Comparison of ENCODE assay signal across 1 cellular context in the genomic region with DNA sequence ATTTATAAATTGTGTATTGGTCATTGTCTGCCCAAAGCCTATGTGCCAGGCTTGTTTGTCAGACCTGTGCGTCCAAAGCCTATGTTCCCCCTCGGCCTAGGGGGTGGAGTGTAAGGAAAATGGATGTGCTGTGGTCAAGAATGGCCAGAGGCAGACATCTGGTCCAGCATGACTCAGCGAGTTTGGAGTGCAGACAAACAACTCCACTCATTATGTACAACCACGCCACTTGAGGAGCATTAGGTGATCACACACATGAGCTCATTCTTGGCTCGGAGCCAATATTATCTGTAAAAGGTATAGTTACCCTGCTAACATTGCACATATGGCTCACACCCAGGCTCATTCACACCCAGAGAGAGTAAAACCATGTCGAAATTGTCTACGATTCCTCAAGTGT.
TF ChIP-seq lines count a peak whose summit lies in the region.

No MANE protein-coding gene starts in this region.

TF ChIP-seq in HEK293, 187 proteins besides CTCF, POLR2A, EP300 and RAD21 (continued from another document and continues in another):
- TF ChIP-seq, protein P1, sequence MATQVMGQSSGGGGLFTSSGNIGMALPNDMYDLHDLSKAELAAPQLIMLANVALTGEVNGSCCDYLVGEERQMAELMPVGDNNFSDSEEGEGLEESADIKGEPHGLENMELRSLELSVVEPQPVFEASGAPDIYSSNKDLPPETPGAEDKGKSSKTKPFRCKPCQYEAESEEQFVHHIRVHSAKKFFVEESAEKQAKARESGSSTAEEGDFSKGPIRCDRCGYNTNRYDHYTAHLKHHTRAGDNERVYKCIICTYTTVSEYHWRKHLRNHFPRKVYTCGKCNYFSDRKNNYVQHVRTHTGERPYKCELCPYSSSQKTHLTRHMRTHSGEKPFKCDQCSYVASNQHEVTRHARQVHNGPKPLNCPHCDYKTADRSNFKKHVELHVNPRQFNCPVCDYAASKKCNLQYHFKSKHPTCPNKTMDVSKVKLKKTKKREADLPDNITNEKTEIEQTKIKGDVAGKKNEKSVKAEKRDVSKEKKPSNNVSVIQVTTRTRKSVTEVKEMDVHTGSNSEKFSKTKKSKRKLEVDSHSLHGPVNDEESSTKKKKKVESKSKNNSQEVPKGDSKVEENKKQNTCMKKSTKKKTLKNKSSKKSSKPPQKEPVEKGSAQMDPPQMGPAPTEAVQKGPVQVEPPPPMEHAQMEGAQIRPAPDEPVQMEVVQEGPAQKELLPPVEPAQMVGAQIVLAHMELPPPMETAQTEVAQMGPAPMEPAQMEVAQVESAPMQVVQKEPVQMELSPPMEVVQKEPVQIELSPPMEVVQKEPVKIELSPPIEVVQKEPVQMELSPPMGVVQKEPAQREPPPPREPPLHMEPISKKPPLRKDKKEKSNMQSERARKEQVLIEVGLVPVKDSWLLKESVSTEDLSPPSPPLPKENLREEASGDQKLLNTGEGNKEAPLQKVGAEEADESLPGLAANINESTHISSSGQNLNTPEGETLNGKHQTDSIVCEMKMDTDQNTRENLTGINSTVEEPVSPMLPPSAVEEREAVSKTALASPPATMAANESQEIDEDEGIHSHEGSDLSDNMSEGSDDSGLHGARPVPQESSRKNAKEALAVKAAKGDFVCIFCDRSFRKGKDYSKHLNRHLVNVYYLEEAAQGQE (tag by site-specific recombination; IDR thresholded peaks at IDR 0.05) = peak; percentile 76
- TF ChIP-seq ZFP3 (tag by site-specific recombination; IDR thresholded peaks at IDR 0.05; ENCODE audit: low read depth) (no peak), ZNF692 (tag by site-specific recombination; IDR thresholded peaks at IDR 0.05) (peak; percentile 94), ZNF311 (tag by site-specific recombination; IDR thresholded peaks at IDR 0.05; ENCODE audit: borderline replicate concordance) (peak; percentile 99), KLF10 (tag by site-specific recombination; IDR thresholded peaks at IDR 0.05) (peak; percentile 98), SP3 (tag by site-specific recombination; IDR thresholded peaks at IDR 0.05) (peak; percentile 61), ZNF148 (tag by site-specific recombination; IDR thresholded peaks at IDR 0.05; ENCODE audit: borderline replicate concordance) (peak; percentile 88), ZBTB20 (tag by site-specific recombination; IDR thresholded peaks at IDR 0.05) (peak; percentile 25; the same call in 1 of the 2 replicates), TSHZ1 (tag by site-specific recombination; IDR thresholded peaks at IDR 0.05; ENCODE audit: borderline replicate concordance) (peak; percentile 98), PBX3 (CRISPR knock-in tag; IDR thresholded peaks at IDR 0.05) (no peak), ZNF121 (tag by site-specific recombination; IDR thresholded peaks at IDR 0.05) (no peak), HOXA7 (CRISPR knock-in tag; IDR thresholded peaks at IDR 0.05; ENCODE audit: borderline replicate concordance) (no peak), ZFP41 (tag by site-specific recombination; IDR thresholded peaks at IDR 0.05; ENCODE audit: borderline replicate concordance) (no peak), ZFP37 (tag by site-specific recombination; IDR thresholded peaks at IDR 0.05) (peak; percentile 92), GLI4 (tag by site-specific recombination; IDR thresholded peaks at IDR 0.05) (0 out of 2 replicates have a peak, but pooled peaks have one; percentile 65), ZXDB (tag by site-specific recombination; IDR thresholded peaks at IDR 0.05) (peak; percentile 95), ZNF664 (tag by site-specific recombination; IDR thresholded peaks at IDR 0.05) (0 out of 2 replicates have a peak, but pooled peaks have one; percentile 61), ZNF549 (tag by site-specific recombination; IDR thresholded peaks at IDR 0.05) (peak; percentile 93), ZNF23 (tag by site-specific recombination; IDR thresholded peaks at IDR 0.05; ENCODE audit: borderline replicate concordance) (no peak), ZNF350 (tag by site-specific recombination; IDR thresholded peaks at IDR 0.05) (peak; percentile 98), ZNF366 (tag by site-specific recombination; conservative IDR thresholded peaks at IDR 0.05) (peak; percentile 91), KLF8 (tag by site-specific recombination; IDR thresholded peaks at IDR 0.05) (peak; percentile 94), ZNF658 (tag by site-specific recombination; IDR thresholded peaks at IDR 0.05) (no peak), ZNF155 (tag by site-specific recombination; IDR thresholded peaks at IDR 0.05) (no peak), PATZ1 (tag by site-specific recombination; IDR thresholded peaks at IDR 0.05) (peak; percentile 78)
- TF ChIP-seq, protein P2, sequence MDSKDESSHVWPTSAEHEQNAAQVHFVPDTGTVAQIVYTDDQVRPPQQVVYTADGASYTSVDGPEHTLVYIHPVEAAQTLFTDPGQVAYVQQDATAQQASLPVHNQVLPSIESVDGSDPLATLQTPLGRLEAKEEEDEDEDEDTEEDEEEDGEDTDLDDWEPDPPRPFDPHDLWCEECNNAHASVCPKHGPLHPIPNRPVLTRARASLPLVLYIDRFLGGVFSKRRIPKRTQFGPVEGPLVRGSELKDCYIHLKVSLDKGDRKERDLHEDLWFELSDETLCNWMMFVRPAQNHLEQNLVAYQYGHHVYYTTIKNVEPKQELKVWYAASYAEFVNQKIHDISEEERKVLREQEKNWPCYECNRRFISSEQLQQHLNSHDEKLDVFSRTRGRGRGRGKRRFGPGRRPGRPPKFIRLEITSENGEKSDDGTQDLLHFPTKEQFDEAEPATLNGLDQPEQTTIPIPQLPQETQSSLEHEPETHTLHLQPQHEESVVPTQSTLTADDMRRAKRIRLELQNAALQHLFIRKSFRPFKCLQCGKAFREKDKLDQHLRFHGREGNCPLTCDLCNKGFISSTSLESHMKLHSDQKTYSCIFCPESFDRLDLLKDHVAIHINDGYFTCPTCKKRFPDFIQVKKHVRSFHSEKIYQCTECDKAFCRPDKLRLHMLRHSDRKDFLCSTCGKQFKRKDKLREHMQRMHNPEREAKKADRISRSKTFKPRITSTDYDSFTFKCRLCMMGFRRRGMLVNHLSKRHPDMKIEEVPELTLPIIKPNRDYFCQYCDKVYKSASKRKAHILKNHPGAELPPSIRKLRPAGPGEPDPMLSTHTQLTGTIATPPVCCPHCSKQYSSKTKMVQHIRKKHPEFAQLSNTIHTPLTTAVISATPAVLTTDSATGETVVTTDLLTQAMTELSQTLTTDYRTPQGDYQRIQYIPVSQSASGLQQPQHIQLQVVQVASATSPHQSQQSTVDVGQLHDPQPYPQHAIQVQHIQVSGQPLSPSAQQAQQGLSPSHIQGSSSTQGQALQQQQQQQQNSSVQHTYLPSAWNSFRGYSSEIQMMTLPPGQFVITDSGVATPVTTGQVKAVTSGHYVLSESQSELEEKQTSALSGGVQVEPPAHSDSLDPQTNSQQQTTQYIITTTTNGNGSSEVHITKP (tag by site-specific recombination; IDR thresholded peaks at IDR 0.05) = peak; percentile 82
- TF ChIP-seq, protein P3, sequence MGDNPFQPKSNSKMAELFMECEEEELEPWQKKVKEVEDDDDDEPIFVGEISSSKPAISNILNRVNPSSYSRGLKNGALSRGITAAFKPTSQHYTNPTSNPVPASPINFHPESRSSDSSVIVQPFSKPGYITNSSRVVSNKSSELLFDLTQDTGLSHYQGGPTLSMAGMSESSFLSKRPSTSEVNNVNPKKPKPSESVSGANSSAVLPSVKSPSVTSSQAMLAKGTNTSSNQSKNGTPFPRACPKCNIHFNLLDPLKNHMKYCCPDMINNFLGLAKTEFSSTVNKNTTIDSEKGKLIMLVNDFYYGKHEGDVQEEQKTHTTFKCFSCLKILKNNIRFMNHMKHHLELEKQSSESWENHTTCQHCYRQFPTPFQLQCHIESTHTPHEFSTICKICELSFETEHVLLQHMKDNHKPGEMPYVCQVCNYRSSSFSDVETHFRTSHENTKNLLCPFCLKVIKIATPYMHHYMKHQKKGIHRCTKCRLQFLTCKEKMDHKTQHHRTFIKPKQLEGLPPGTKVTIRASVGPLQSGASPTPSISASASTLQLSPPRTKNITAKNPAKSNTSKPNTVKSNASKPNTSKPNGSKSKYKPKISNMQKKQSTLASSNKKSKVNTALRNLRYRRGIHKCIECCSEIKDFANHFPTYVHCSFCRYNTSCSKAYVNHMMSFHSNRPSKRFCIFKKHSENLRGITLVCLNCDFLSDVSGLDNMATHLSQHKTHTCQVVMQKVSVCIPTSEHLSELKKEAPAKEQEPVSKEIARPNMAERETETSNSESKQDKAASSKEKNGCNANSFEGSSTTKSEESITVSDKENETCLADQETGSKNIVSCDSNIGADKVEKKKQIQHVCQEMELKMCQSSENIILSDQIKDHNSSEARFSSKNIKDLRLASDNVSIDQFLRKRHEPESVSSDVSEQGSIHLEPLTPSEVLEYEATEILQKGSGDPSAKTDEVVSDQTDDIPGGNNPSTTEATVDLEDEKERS (tag by site-specific recombination; IDR thresholded peaks at IDR 0.05) = 0 out of 2 replicates have a peak, but pooled peaks have one; percentile 53
- TF ChIP-seq, protein P4, sequence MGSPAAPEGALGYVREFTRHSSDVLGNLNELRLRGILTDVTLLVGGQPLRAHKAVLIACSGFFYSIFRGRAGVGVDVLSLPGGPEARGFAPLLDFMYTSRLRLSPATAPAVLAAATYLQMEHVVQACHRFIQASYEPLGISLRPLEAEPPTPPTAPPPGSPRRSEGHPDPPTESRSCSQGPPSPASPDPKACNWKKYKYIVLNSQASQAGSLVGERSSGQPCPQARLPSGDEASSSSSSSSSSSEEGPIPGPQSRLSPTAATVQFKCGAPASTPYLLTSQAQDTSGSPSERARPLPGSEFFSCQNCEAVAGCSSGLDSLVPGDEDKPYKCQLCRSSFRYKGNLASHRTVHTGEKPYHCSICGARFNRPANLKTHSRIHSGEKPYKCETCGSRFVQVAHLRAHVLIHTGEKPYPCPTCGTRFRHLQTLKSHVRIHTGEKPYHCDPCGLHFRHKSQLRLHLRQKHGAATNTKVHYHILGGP (tag by site-specific recombination; IDR thresholded peaks at IDR 0.05) = peak; percentile 92
